8 cellular contexts compared by ENCODE assay signal in the genomic region with DNA sequence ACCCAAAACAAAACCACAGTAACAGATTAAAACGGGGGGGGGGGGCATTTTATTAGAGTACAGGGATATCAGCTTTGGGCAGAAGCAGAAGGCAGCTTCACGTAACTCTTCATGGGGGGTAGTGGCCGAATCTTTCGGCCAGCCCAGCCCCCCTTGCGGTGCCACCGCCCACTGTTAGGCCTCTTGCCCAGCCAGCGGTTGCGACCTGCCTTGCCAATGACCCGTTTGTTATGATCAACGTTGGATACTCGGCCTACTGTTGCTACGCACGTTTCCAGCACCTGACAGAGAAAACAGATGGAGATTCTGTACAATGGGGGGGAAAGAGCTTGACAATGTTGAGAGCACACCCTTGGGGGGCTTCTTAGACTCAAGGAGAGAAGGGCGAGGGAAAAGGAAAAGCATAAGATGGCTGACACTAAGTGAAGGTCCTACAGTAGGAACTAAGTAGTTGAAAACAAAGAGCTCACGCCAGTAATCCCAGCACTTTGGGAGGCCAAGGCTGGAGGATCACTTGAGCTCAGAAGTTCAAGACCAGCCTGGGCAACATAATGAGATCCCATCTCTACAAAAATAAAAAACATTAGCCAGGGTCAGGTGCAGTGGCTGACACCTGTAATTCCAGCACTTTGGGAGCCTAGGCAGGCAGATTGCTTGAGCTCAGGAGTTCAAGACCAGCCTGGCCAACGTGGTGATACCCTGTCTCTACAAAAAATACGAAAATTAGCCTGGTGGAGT. TPM values are rescaled to one million over a fixed set of nuclear protein-coding genes. Genes with fewer than 3 reads are reported as not detected.
DNase-seq lines count a peak whose midpoint lies in the region; ATAC-seq and TF ChIP-seq lines count a peak whose summit lies in the region.

No MANE protein-coding gene starts in this region.

- H3K36me3 Mint-ChIP-seq in natural killer cell treated with Interleukin-12 subunit alpha and Interleukin-12 subunit beta and Interleukin-15 and Interleukin-18, amount 100 ng/mL, for 72 hours = no peaks in the 10 kb centered on the region

- peak overlapping the region; percentile 94 to 98 for H3K27ac Mint-ChIP-seq in natural killer cell treated with Interleukin-12 subunit alpha and Interleukin-12 subunit beta and Interleukin-15 and Interleukin-18, amount 100 ng/mL, for 72 hours

- no peak for TF ChIP-seq CTCF in MM.1S (IDR thresholded peaks at IDR 0.05; ENCODE audit: low read length)

- H3F3A ChIP-seq in MM.1S (ENCODE audit: insufficient read depth, low read length) = peaks cover 4% of the 10 kb centered on the region; the same call in 1 of the 2 replicates

- H3K4me3 ChIP-seq in BLaER1 (peak overlapping the region; percentile 80), MM.1S (ENCODE audit: low read length) (peak overlapping the region; percentile 82)

- no peak for ATAC-seq in natural killer cell treated with Interleukin-12 subunit alpha and Interleukin-12 subunit beta and Interleukin-15 and Interleukin-18, amount 100 ng/mL, for 72 hours
- ATAC-seq in HG02981 (IDR thresholded peaks at IDR 0.05; ENCODE audit: unreplicated experiment) = no peak

- H3K9me2 ChIP-seq in MM.1S (replicated peaks; ENCODE audit: insufficient read depth, low read length) = no peaks in the 10 kb centered on the region

- H3K27me3 ChIP-seq in BLaER1 (no peaks in the 10 kb centered on the region), MM.1S (replicated peaks; ENCODE audit: insufficient read depth, low read length) (no peaks in the 10 kb centered on the region)

- peak overlapping the region; percentile 96 for H3K4me3 Mint-ChIP-seq in natural killer cell treated with Interleukin-12 subunit alpha and Interleukin-12 subunit beta and Interleukin-15 and Interleukin-18, amount 100 ng/mL, for 72 hours

- peak overlapping the region; percentile 88 for H3K9ac ChIP-seq in BLaER1
- peak overlapping the region; percentile 84; the same call in 1 of the 2 replicates for H3K9ac ChIP-seq in MM.1S (ENCODE audit: low read length)

- H3K4me1 Mint-ChIP-seq in natural killer cell treated with Interleukin-12 subunit alpha and Interleukin-12 subunit beta and Interleukin-15 and Interleukin-18, amount 100 ng/mL, for 72 hours (ENCODE audit: low read depth in 2 of 2) = peaks cover 52 to 57% of the 10 kb centered on the region in 2 donors

- H3K4me2 ChIP-seq in BLaER1 = peak overlapping the region; percentile 91
- peak overlapping the region; percentile 85; the same call in 1 of the 2 replicates for H3K4me2 ChIP-seq in MM.1S (ENCODE audit: low read depth, low read length)

- DNase-seq in MM.1S (no peak), dermis blood vessel endothelial cell (peak; percentile 51), NCI-H526 treated with DMSO at 0.1 percent for 48 hours (lab: John Stamatoyannopoulos, UW) (no peak), dedifferentiated amniotic fluid mesenchymal stem cell (ENCODE audit: extremely low spot score) (no peak), A172 (ENCODE audit: low spot score) (no peak)
- no peak for DNase-seq in natural killer cell treated with Interleukin-12 subunit alpha and Interleukin-12 subunit beta and Interleukin-15 and Interleukin-18, amount 100 ng/mL, for 72 hours (ENCODE audit: low spot score)

- peak overlapping the region; percentile 63 for H2AFZ ChIP-seq in MM.1S (ENCODE audit: low read length)

- H3K27ac ChIP-seq in BLaER1 = peak overlapping the region; percentile 90
- peak overlapping the region; percentile 45 for H3K27ac ChIP-seq in MM.1S (ENCODE audit: low read length)

- H4K20me1 ChIP-seq in BLaER1 (no peaks in the 10 kb centered on the region), MM.1S (ENCODE audit: insufficient read depth, low read length) (no peaks in the 10 kb centered on the region)

- H3K4me1 ChIP-seq in BLaER1 = peaks cover 38% of the 10 kb centered on the region
- peaks cover 19% of the 10 kb centered on the region for H3K4me1 ChIP-seq in MM.1S (ENCODE audit: low read length)

- H3K36me3 ChIP-seq in BLaER1 (peaks cover 54% of the 10 kb centered on the region), MM.1S (replicated peaks; ENCODE audit: insufficient read depth, low read length) (no peaks in the 10 kb centered on the region)

- no peaks in the 10 kb centered on the region for H3K9me3 Mint-ChIP-seq in natural killer cell treated with Interleukin-12 subunit alpha and Interleukin-12 subunit beta and Interleukin-15 and Interleukin-18, amount 100 ng/mL, for 72 hours

- H3K27me3 Mint-ChIP-seq in natural killer cell treated with Interleukin-12 subunit alpha and Interleukin-12 subunit beta and Interleukin-15 and Interleukin-18, amount 100 ng/mL, for 72 hours = no peaks in the 10 kb centered on the region

- peaks cover 34% of the 10 kb centered on the region for H3K79me2 ChIP-seq in MM.1S (ENCODE audit: low read length)

- H3K9me3 ChIP-seq in BLaER1 (no peaks in the 10 kb centered on the region), MM.1S (replicated peaks; ENCODE audit: insufficient read depth, low read length) (no peaks in the 10 kb centered on the region)

RNA-seq across cellular contexts. Expression of a gene that starts 0.7 kb away (rescaled TPM):
- 38.9 and 39.5 TPM in 2 replicates for total RNA-seq in dermis blood vessel endothelial cell
- total RNA-seq in natural killer cell treated with Interleukin-12 subunit alpha and Interleukin-12 subunit beta and Interleukin-15 and Interleukin-18, amount 100 ng/mL, for 72 hours = 1 to 10 TPM; 8.3 to 9.8 TPM
- total RNA-seq in A172 (2014; rRNA removed; shearing (Covaris generic)) = 22.5 and 24.7 TPM in 2 replicates

RNA-seq across cellular contexts. Expression of a gene that starts 4.9 kb away (rescaled TPM):
- total RNA-seq in dermis blood vessel endothelial cell = 18.5 and 19.4 TPM in 2 replicates
- 10 to 100 TPM; 41.7 to 59.6 TPM for total RNA-seq in natural killer cell treated with Interleukin-12 subunit alpha and Interleukin-12 subunit beta and Interleukin-15 and Interleukin-18, amount 100 ng/mL, for 72 hours
- total RNA-seq in A172 (2014; rRNA removed; shearing (Covaris generic)) = 29.9 and 30.7 TPM in 2 replicates

RNA-seq across cellular contexts. Expression of a gene that starts 5.1 kb away (rescaled TPM):
- 17.3 and 19.9 TPM in 2 replicates for total RNA-seq in dermis blood vessel endothelial cell
- 10 to 100 TPM; 12.3 to 13.0 TPM for total RNA-seq in natural killer cell treated with Interleukin-12 subunit alpha and Interleukin-12 subunit beta and Interleukin-15 and Interleukin-18, amount 100 ng/mL, for 72 hours
- 17.0 and 19.0 TPM in 2 replicates for total RNA-seq in A172 (2014; rRNA removed; shearing (Covaris generic))

RNA-seq across cellular contexts. Expression of a gene that starts 21.7 kb away (rescaled TPM):
- 23.0 and 29.9 TPM in 2 replicates for total RNA-seq in dermis blood vessel endothelial cell
- 1 to 10 TPM; 1.2 to 4.1 TPM for total RNA-seq in natural killer cell treated with Interleukin-12 subunit alpha and Interleukin-12 subunit beta and Interleukin-15 and Interleukin-18, amount 100 ng/mL, for 72 hours
- total RNA-seq in A172 (2014; rRNA removed; shearing (Covaris generic)) = 82.3 and 84.6 TPM in 2 replicates

RNA-seq across cellular contexts. Expression of a gene that starts 33.0 kb away (rescaled TPM):
- 100 and 147 TPM in 2 replicates for total RNA-seq in dermis blood vessel endothelial cell
- 10 to 100 TPM; 86.9 to 96.5 TPM for total RNA-seq in natural killer cell treated with Interleukin-12 subunit alpha and Interleukin-12 subunit beta and Interleukin-15 and Interleukin-18, amount 100 ng/mL, for 72 hours
- total RNA-seq in A172 (2014; rRNA removed; shearing (Covaris generic)) = 111 and 121 TPM in 2 replicates
